25 cellular contexts compared by ENCODE assay signal in genomic region chr6:92522589-92522988, GRCh38.
"Had no signal": no experiment of that assay in that cellular context is flagged by ENCODE, and none has a peak within 500 bp of the region (broad histone marks: within the 10 kb centered on the region; RNA-seq: fewer than 3 reads in every experiment).

No MANE protein-coding gene starts in this region.

- H3K4me1 ChIP-seq: esophagus squamous epithelium, gastrocnemius medialis, heart right ventricle, left lung, lower lobe of right lung had no signal

- H3K4me3 ChIP-seq: coronary artery, dorsolateral prefrontal cortex, esophagus squamous epithelium, gastrocnemius medialis, heart right ventricle, left lung, lower lobe of right lung, mucosa of descending colon had no signal

- H3K27ac ChIP-seq: coronary artery, dorsolateral prefrontal cortex, epithelial cell of prostate, esophagus squamous epithelium, gastrocnemius medialis, heart right ventricle, left lung, lower lobe of right lung had no signal

- H3K27me3 ChIP-seq: esophagus squamous epithelium, gastrocnemius medialis, heart right ventricle, left lung had no signal

- DNase-seq: dermis blood vessel endothelial cell; dorsolateral prefrontal cortex; effector CD4-positive, alpha-beta T cell; effector memory CD4-positive, alpha-beta T cell; erythroblast; esophagus squamous epithelium; foreskin fibroblast; foreskin melanocyte; gastrocnemius medialis; glutamatergic neuron; head of caudate nucleus; heart right ventricle; hippocampal formation; left cardiac atrium; left lung; left ventricle myocardium superior; lower lobe of right lung; mesenchymal stem cell; mucosa of descending colon had no signal

- ATAC-seq: esophagus mucosa, gastrocnemius medialis, heart right ventricle, left cardiac atrium, left lung, left ventricle myocardium superior, lower lobe of right lung, mucosa of descending colon had no signal

- H3K9me3 ChIP-seq: gastrocnemius medialis, lower lobe of right lung had no signal

- H3K36me3 ChIP-seq: esophagus squamous epithelium, gastrocnemius medialis, heart right ventricle, left lung, lower lobe of right lung had no signal

- FAIRE-seq: colon, islet of Langerhans, keratinocyte had no signal
